1 cellular context compared by ENCODE assay signal in the genomic region with DNA sequence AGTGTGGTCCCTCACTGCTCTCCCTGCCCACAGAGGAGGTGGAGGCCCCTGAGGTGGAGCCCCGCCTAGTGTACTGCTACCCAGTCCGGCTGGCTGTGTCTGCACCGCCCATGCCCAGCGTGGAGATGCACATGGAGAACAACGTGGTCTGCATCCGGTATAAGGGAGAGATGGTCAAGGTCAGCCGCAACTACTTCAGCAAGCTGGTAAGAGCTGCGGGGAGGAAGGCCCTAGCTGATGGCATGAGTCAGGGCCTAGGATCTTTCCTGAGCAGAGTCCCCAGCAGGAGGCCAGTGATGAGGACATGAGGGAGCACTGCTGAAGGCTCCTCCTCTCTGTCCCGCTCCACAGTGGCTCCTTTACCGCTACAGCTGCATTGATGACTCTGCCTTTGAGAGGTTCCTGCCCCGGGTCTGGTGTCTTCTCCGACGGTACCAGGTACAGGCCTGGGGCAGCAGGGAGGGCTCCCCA.
TF ChIP-seq lines count a peak whose summit lies in the region.

No MANE protein-coding gene starts in this region.

TF ChIP-seq in K562, 482 proteins besides CTCF, POLR2A, EP300 and RAD21:
- TF ChIP-seq, protein P1, sequence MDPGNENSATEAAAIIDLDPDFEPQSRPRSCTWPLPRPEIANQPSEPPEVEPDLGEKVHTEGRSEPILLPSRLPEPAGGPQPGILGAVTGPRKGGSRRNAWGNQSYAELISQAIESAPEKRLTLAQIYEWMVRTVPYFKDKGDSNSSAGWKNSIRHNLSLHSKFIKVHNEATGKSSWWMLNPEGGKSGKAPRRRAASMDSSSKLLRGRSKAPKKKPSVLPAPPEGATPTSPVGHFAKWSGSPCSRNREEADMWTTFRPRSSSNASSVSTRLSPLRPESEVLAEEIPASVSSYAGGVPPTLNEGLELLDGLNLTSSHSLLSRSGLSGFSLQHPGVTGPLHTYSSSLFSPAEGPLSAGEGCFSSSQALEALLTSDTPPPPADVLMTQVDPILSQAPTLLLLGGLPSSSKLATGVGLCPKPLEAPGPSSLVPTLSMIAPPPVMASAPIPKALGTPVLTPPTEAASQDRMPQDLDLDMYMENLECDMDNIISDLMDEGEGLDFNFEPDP (CRISPR knock-in tag; IDR thresholded peaks at IDR 0.05) = no peak
- TF ChIP-seq ZNF77 (CRISPR knock-in tag; IDR thresholded peaks at IDR 0.05) (no peak), SMAD4 (CRISPR knock-in tag; conservative IDR thresholded peaks at IDR 0.05) (no peak), HNRNPH1 (optimal IDR thresholded peaks at IDR 0.05; ENCODE audit: low read depth, low read length) (no peak), ZNF263 (CRISPR knock-in tag; IDR thresholded peaks at IDR 0.05; ENCODE audit: borderline replicate concordance) (peak; percentile 84; the same call in 1 of the 2 replicates), RBM22 (IDR thresholded peaks at IDR 0.05; ENCODE audit: low read depth, low read length, poor library complexity, severe bottlenecking) (peak; percentile 40), TRIM24 (IDR thresholded peaks at IDR 0.05) (no peak), TAF15 (IDR thresholded peaks at IDR 0.05; ENCODE audit: low read depth, low read length) (0 out of 2 replicates have a peak, but pooled peaks have one; percentile 14), NFATC3 (IDR thresholded peaks at IDR 0.05) (no peak), ZNF589 (CRISPR knock-in tag; IDR thresholded peaks at IDR 0.05; ENCODE audit: low read depth) (no peak), SNIP1 (IDR thresholded peaks at IDR 0.05; ENCODE audit: low read depth) (no peak), CBX8 (IDR thresholded peaks at IDR 0.05; ENCODE audit: borderline replicate concordance, extremely low read depth, low read depth, low read length, poor library complexity, severe bottlenecking) (no peak), ZNF561 (CRISPR knock-in tag; conservative IDR thresholded peaks at IDR 0.05) (no peak), RBBP5 (IDR thresholded peaks at IDR 0.05; ENCODE audit: borderline replicate concordance, insufficient read depth, low read length, poor library complexity, severe bottlenecking) (no peak), ZC3H4 (CRISPR knock-in tag; IDR thresholded peaks at IDR 0.05; ENCODE audit: borderline replicate concordance) (no peak), ELF4 (CRISPR knock-in tag; IDR thresholded peaks at IDR 0.05) (no peak), IFI16 (CRISPR knock-in tag; IDR thresholded peaks at IDR 0.05) (no peak), ZNF354B (CRISPR knock-in tag; IDR thresholded peaks at IDR 0.05) (no peak), HDAC3 (IDR thresholded peaks at IDR 0.05; ENCODE audit: borderline replicate concordance, partially characterized antibody) (no peak), TFAM (CRISPR knock-in tag; conservative IDR thresholded peaks at IDR 0.05) (no peak), ZNF311 (CRISPR knock-in tag; IDR thresholded peaks at IDR 0.05) (no peak)
- TF ChIP-seq, protein P2, sequence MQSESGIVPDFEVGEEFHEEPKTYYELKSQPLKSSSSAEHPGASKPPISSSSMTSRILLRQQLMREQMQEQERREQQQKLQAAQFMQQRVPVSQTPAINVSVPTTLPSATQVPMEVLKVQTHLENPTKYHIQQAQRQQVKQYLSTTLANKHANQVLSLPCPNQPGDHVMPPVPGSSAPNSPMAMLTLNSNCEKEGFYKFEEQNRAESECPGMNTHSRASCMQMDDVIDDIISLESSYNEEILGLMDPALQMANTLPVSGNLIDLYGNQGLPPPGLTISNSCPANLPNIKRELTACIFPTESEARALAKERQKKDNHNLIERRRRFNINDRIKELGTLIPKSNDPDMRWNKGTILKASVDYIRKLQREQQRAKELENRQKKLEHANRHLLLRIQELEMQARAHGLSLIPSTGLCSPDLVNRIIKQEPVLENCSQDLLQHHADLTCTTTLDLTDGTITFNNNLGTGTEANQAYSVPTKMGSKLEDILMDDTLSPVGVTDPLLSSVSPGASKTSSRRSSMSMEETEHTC (IDR thresholded peaks at IDR 0.05) = no peak
- TF ChIP-seq, protein P3, sequence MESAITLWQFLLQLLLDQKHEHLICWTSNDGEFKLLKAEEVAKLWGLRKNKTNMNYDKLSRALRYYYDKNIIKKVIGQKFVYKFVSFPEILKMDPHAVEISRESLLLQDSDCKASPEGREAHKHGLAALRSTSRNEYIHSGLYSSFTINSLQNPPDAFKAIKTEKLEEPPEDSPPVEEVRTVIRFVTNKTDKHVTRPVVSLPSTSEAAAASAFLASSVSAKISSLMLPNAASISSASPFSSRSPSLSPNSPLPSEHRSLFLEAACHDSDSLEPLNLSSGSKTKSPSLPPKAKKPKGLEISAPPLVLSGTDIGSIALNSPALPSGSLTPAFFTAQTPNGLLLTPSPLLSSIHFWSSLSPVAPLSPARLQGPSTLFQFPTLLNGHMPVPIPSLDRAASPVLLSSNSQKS (CRISPR knock-in tag; IDR thresholded peaks at IDR 0.05) = no peak
- TF ChIP-seq, protein P4, sequence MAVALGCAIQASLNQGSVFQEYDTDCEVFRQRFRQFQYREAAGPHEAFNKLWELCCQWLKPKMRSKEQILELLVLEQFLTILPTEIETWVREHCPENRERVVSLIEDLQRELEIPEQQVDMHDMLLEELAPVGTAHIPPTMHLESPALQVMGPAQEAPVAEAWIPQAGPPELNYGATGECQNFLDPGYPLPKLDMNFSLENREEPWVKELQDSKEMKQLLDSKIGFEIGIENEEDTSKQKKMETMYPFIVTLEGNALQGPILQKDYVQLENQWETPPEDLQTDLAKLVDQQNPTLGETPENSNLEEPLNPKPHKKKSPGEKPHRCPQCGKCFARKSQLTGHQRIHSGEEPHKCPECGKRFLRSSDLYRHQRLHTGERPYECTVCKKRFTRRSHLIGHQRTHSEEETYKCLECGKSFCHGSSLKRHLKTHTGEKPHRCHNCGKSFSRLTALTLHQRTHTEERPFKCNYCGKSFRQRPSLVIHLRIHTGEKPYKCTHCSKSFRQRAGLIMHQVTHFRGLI (CRISPR knock-in tag; IDR thresholded peaks at IDR 0.05) = no peak
- TF ChIP-seq, protein P5, sequence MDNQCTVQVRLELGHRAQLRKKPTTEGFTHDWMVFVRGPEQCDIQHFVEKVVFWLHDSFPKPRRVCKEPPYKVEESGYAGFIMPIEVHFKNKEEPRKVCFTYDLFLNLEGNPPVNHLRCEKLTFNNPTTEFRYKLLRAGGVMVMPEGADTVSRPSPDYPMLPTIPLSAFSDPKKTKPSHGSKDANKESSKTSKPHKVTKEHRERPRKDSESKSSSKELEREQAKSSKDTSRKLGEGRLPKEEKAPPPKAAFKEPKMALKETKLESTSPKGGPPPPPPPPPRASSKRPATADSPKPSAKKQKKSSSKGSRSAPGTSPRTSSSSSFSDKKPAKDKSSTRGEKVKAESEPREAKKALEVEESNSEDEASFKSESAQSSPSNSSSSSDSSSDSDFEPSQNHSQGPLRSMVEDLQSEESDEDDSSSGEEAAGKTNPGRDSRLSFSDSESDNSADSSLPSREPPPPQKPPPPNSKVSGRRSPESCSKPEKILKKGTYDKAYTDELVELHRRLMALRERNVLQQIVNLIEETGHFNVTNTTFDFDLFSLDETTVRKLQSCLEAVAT (IDR thresholded peaks at IDR 0.05) = no peak
- TF ChIP-seq, protein P6, sequence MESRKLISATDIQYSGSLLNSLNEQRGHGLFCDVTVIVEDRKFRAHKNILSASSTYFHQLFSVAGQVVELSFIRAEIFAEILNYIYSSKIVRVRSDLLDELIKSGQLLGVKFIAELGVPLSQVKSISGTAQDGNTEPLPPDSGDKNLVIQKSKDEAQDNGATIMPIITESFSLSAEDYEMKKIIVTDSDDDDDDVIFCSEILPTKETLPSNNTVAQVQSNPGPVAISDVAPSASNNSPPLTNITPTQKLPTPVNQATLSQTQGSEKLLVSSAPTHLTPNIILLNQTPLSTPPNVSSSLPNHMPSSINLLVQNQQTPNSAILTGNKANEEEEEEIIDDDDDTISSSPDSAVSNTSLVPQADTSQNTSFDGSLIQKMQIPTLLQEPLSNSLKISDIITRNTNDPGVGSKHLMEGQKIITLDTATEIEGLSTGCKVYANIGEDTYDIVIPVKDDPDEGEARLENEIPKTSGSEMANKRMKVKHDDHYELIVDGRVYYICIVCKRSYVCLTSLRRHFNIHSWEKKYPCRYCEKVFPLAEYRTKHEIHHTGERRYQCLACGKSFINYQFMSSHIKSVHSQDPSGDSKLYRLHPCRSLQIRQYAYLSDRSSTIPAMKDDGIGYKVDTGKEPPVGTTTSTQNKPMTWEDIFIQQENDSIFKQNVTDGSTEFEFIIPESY (CRISPR knock-in tag; IDR thresholded peaks at IDR 0.05) = peak; percentile 74
- TF ChIP-seq, protein P7, sequence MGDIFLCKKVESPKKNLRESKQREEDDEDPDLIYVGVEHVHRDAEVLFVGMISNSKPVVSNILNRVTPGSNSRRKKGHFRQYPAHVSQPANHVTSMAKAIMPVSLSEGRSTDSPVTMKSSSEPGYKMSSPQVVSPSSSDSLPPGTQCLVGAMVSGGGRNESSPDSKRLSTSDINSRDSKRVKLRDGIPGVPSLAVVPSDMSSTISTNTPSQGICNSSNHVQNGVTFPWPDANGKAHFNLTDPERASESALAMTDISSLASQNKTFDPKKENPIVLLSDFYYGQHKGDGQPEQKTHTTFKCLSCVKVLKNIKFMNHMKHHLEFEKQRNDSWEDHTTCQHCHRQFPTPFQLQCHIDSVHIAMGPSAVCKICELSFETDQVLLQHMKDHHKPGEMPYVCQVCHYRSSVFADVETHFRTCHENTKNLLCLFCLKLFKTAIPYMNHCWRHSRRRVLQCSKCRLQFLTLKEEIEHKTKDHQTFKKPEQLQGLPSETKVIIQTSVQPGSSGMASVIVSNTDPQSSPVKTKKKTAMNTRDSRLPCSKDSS (IDR thresholded peaks at IDR 0.05; ENCODE audit: low read depth, partially characterized antibody) = no peak
